Comparison of ENCODE assay signal across 1 cellular context in the genomic region with DNA sequence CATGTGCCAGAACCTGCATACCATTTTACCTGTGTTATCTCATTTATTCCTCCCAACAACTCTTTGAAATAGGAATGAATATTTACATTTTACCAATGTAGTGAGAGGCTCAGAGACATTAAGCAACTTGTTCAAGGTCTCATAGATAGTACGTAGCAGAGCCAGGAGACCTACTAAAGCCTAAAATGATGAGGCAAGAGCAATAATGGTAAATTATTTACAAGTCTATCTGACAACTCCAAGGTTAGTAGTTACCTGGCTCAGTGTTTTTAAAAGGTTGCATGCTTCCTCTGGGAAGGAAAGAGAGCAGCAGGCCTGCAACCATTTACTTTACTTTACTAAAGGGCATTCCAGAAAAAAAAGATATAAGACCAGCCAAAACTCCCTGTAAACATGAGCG.
TF ChIP-seq lines count a peak whose summit lies in the region.

No MANE protein-coding gene starts in this region.

TF ChIP-seq in HepG2, 621 proteins besides CTCF, POLR2A, EP300 and RAD21 (continued from another document):
- TF ChIP-seq HNF1A (IDR thresholded peaks at IDR 0.05; ENCODE audit: low read depth) = peak; percentile 66
- TF ChIP-seq HNF1A (CRISPR knock-in tag; IDR thresholded peaks at IDR 0.05; ENCODE audit: borderline replicate concordance) = peak; percentile 66; the same call in 1 of the 2 replicates
TF ChIP-seq in HepG2: peak in this region for 6.
